1 cellular context compared by ENCODE assay signal in genomic region chr17:45784583-45785372, GRCh38.
TF ChIP-seq lines count a peak whose summit lies in the region.

No MANE protein-coding gene starts in this region.

TF ChIP-seq in H1, 55 proteins besides CTCF, POLR2A, EP300 and RAD21:
- TF ChIP-seq YY1 (IDR thresholded peaks at IDR 0.05; ENCODE audit: low read depth, low read length): no peak
- TF ChIP-seq EZH2 (IDR thresholded peaks at IDR 0.05; ENCODE audit: low read depth, low read length, severe bottlenecking): peak; percentile 98
- TF ChIP-seq KDM1A (IDR thresholded peaks at IDR 0.05; ENCODE audit: borderline replicate concordance, low read length): no peak
- no peak for TF ChIP-seq CHD2 (IDR thresholded peaks at IDR 0.05; ENCODE audit: low read length)
- no peak for TF ChIP-seq SIRT6 (IDR thresholded peaks at IDR 0.05; ENCODE audit: low read length)
- no peak for TF ChIP-seq CEBPB (IDR thresholded peaks at IDR 0.05; ENCODE audit: low read depth, low read length)
- TF ChIP-seq RXRA (IDR thresholded peaks at IDR 0.05; ENCODE audit: insufficient read depth, low read depth, low read length): no peak
- no peak for TF ChIP-seq CBX8 (IDR thresholded peaks at IDR 0.05; ENCODE audit: borderline replicate concordance, low read depth, low read length)
- TF ChIP-seq USF2 (IDR thresholded peaks at IDR 0.05; ENCODE audit: low read length): no peak
- peak; percentile 98 for TF ChIP-seq SUZ12 (IDR thresholded peaks at IDR 0.05; ENCODE audit: low read length)
- TF ChIP-seq TAF1 (IDR thresholded peaks at IDR 0.05; ENCODE audit: low read depth, low read length): no peak
- no peak for TF ChIP-seq BACH1 (IDR thresholded peaks at IDR 0.05; ENCODE audit: low read length)
- TF ChIP-seq RNF2 (IDR thresholded peaks at IDR 0.05; ENCODE audit: borderline replicate concordance, low read depth, low read length, missing control alignments, poor library complexity, severe bottlenecking): peak; percentile 86
- TF ChIP-seq SP1 (IDR thresholded peaks at IDR 0.05; ENCODE audit: low read depth, low read length): no peak
- TF ChIP-seq TBP (IDR thresholded peaks at IDR 0.05; ENCODE audit: low read depth, low read length): no peak
- no peak for TF ChIP-seq TAF7 (optimal IDR thresholded peaks at IDR 0.05; ENCODE audit: borderline replicate concordance, low read depth, low read length)
- TF ChIP-seq ATF2 (IDR thresholded peaks at IDR 0.05; ENCODE audit: low read length): no peak
- TF ChIP-seq EGR1 (IDR thresholded peaks at IDR 0.05; ENCODE audit: borderline replicate concordance, low read depth, low read length): no peak
- TF ChIP-seq ZNF274 (IDR thresholded peaks at IDR 0.05; ENCODE audit: borderline replicate concordance, extremely low read depth, low read length): no peak
- no peak for TF ChIP-seq MAX (IDR thresholded peaks at IDR 0.05)
- TF ChIP-seq ASH2L (IDR thresholded peaks at IDR 0.05; ENCODE audit: low read length): peak; percentile 28
- no peak for TF ChIP-seq NRF1 (IDR thresholded peaks at IDR 0.05; ENCODE audit: low read depth, low read length)
- no peak for TF ChIP-seq GABPA (IDR thresholded peaks at IDR 0.05; ENCODE audit: borderline replicate concordance, insufficient read depth, low read length)
